In the genomic region with DNA sequence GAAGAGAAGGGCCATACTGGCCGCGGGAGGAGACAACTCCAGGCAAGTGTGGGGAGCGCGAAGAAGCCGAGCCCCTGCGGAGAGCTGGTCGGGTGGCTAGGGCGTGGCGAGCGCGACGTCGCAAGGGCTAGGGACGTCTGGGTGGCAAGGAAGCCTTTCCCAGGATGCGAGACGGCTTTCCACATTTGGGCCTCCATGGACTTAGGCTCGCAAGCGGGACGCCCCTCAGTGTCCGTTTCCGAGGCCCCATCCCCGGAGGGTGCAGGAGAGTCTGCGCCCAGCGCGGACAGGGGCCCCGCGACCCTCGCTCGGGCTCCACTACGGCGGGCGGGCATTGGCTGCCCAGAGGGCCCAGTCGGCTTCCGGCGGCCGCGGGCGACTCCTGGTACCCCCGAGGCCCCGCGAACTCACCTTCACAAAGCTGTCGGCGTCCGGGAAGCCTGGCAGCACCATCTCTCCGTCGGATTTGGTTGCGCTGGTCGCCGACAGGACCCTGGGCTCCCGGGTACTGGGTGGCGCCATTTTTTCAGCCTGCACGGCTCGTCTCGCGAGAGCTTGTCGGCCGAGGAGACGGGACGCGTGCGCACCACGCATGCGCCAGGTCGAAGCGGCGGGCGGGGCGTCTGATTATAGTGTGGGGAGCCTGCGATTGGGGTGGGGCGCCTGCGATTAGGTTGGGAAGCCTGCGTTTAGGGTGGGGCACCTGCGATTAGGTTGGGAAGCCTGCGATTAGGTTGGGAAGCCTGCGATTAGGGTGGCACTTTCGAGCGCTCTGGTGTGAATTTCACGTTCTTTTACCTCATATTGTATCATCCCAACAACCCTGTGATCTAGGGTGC, we compare ENCODE assay signal across 1 cellular context.
A peak's percentile ranks its signal among the peaks of the same experiment; 100 is the strongest.
TF ChIP-seq lines count a peak whose summit lies in the region.

A gene (minus strand): TSS at position 560 of the 839 bp plus-strand sequence. CDS start 38 bp downstream, at position 522.

TF ChIP-seq in K562, 482 proteins besides CTCF, POLR2A, EP300 and RAD21 (continued from another document and continues in another):
- TF ChIP-seq, protein P1, sequence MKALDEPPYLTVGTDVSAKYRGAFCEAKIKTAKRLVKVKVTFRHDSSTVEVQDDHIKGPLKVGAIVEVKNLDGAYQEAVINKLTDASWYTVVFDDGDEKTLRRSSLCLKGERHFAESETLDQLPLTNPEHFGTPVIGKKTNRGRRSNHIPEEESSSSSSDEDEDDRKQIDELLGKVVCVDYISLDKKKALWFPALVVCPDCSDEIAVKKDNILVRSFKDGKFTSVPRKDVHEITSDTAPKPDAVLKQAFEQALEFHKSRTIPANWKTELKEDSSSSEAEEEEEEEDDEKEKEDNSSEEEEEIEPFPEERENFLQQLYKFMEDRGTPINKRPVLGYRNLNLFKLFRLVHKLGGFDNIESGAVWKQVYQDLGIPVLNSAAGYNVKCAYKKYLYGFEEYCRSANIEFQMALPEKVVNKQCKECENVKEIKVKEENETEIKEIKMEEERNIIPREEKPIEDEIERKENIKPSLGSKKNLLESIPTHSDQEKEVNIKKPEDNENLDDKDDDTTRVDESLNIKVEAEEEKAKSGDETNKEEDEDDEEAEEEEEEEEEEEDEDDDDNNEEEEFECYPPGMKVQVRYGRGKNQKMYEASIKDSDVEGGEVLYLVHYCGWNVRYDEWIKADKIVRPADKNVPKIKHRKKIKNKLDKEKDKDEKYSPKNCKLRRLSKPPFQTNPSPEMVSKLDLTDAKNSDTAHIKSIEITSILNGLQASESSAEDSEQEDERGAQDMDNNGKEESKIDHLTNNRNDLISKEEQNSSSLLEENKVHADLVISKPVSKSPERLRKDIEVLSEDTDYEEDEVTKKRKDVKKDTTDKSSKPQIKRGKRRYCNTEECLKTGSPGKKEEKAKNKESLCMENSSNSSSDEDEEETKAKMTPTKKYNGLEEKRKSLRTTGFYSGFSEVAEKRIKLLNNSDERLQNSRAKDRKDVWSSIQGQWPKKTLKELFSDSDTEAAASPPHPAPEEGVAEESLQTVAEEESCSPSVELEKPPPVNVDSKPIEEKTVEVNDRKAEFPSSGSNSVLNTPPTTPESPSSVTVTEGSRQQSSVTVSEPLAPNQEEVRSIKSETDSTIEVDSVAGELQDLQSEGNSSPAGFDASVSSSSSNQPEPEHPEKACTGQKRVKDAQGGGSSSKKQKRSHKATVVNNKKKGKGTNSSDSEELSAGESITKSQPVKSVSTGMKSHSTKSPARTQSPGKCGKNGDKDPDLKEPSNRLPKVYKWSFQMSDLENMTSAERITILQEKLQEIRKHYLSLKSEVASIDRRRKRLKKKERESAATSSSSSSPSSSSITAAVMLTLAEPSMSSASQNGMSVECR (CRISPR knock-in tag; IDR thresholded peaks at IDR 0.05) = peak; percentile 89
- TF ChIP-seq HDGF (IDR thresholded peaks at IDR 0.05) (no peak), BMI1 (IDR thresholded peaks at IDR 0.05; ENCODE audit: low read length) (no peak), ETV1 (tag; conservative IDR thresholded peaks at IDR 0.05; ENCODE audit: low read depth) (no peak), PURB (CRISPR knock-in tag; IDR thresholded peaks at IDR 0.05; ENCODE audit: low read depth) (no peak), ZNF444 (CRISPR knock-in tag; IDR thresholded peaks at IDR 0.05) (no peak), ZNF133 (CRISPR knock-in tag; IDR thresholded peaks at IDR 0.05) (0 out of 2 replicates have a peak, but pooled peaks have one; percentile 47), ZBTB8A (IDR thresholded peaks at IDR 0.05; ENCODE audit: partially characterized antibody) (no peak), TBL1XR1 (IDR thresholded peaks at IDR 0.05; ENCODE audit: low read length in 2 of 2) (0 out of 4 replicates have a peak, but pooled peaks of 1 of the 2 experiments have one; percentile 11), ZNF695 (CRISPR knock-in tag; IDR thresholded peaks at IDR 0.05) (peak; percentile 64; the same call in 1 of the 2 replicates), NFYB (IDR thresholded peaks at IDR 0.05; ENCODE audit: extremely low read depth, insufficient read length) (no peak), ZBTB17 (CRISPR knock-in tag; IDR thresholded peaks at IDR 0.05) (peak; percentile 63; the same call in 1 of the 2 replicates), CEBPG (CRISPR knock-in tag; IDR thresholded peaks at IDR 0.05) (no peak; the same call in 1 of the 2 replicates), CEBPG (tag; conservative IDR thresholded peaks at IDR 0.05 in 1 of 2, IDR thresholded peaks at IDR 0.05 in 1 of 2) (no peak), HEY1 (CRISPR knock-in tag; IDR thresholded peaks at IDR 0.05; ENCODE audit: borderline replicate concordance) (no peak), POLR3A (IDR thresholded peaks at IDR 0.05; ENCODE audit: borderline replicate concordance, extremely low read depth, insufficient read depth, insufficient read length) (no peak), DPF2 (IDR thresholded peaks at IDR 0.05) (peak; percentile 52; the same call in 1 of the 2 replicates), ZNF175 (CRISPR knock-in tag; IDR thresholded peaks at IDR 0.05; ENCODE audit: low read depth) (no peak), TRIM28 (IDR thresholded peaks at IDR 0.05) (no peak), HNRNPK (IDR thresholded peaks at IDR 0.05; ENCODE audit: low read depth, low read length, poor library complexity, severe bottlenecking) (no peak), GABPB2 (CRISPR knock-in tag; conservative IDR thresholded peaks at IDR 0.05) (no peak), U2AF1 (optimal IDR thresholded peaks at IDR 0.05; ENCODE audit: low read depth, low read length) (peak; percentile 81), ATF7 (IDR thresholded peaks at IDR 0.05) (peak; percentile 48), HDAC1 (IDR thresholded peaks at IDR 0.05) (0 out of 4 replicates have a peak, but pooled peaks of 1 of the 2 experiments have one; percentile 78), PML (IDR thresholded peaks at IDR 0.05; ENCODE audit: low read length) (peak; percentile 58; the same call in 1 of the 2 replicates), GTF2E2 (tag; IDR thresholded peaks at IDR 0.05) (peak; percentile 76; the same call in 1 of the 2 replicates), ZBED1 (IDR thresholded peaks at IDR 0.05) (peak; percentile 87)
- TF ChIP-seq, protein P2, sequence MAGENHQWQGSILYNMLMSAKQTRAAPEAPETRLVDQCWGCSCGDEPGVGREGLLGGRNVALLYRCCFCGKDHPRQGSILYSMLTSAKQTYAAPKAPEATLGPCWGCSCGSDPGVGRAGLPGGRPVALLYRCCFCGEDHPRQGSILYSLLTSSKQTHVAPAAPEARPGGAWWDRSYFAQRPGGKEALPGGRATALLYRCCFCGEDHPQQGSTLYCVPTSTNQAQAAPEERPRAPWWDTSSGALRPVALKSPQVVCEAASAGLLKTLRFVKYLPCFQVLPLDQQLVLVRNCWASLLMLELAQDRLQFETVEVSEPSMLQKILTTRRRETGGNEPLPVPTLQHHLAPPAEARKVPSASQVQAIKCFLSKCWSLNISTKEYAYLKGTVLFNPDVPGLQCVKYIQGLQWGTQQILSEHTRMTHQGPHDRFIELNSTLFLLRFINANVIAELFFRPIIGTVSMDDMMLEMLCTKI (IDR thresholded peaks at IDR 0.05; ENCODE audit: partially characterized antibody) = no peak
- TF ChIP-seq, protein P3, sequence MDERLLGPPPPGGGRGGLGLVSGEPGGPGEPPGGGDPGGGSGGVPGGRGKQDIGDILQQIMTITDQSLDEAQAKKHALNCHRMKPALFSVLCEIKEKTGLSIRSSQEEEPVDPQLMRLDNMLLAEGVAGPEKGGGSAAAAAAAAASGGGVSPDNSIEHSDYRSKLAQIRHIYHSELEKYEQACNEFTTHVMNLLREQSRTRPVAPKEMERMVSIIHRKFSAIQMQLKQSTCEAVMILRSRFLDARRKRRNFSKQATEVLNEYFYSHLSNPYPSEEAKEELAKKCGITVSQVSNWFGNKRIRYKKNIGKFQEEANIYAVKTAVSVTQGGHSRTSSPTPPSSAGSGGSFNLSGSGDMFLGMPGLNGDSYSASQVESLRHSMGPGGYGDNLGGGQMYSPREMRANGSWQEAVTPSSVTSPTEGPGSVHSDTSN (CRISPR knock-in tag; IDR thresholded peaks at IDR 0.05; ENCODE audit: low read depth) = no peak; the same call in 1 of the 2 replicates
- TF ChIP-seq, protein P3 (tag; conservative IDR thresholded peaks at IDR 0.05; ENCODE audit: low read depth) = no peak
- TF ChIP-seq, protein P4, sequence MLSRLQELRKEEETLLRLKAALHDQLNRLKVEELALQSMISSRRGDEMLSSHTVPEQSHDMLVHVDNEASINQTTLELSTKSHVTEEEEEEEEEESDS (CRISPR knock-in tag; IDR thresholded peaks at IDR 0.05) = no peak
- TF ChIP-seq, protein P5, sequence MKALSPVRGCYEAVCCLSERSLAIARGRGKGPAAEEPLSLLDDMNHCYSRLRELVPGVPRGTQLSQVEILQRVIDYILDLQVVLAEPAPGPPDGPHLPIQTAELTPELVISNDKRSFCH (CRISPR knock-in tag; IDR thresholded peaks at IDR 0.05) = no peak
- TF ChIP-seq, protein P5 (tag; IDR thresholded peaks at IDR 0.05) = no peak
- TF ChIP-seq, protein P6, sequence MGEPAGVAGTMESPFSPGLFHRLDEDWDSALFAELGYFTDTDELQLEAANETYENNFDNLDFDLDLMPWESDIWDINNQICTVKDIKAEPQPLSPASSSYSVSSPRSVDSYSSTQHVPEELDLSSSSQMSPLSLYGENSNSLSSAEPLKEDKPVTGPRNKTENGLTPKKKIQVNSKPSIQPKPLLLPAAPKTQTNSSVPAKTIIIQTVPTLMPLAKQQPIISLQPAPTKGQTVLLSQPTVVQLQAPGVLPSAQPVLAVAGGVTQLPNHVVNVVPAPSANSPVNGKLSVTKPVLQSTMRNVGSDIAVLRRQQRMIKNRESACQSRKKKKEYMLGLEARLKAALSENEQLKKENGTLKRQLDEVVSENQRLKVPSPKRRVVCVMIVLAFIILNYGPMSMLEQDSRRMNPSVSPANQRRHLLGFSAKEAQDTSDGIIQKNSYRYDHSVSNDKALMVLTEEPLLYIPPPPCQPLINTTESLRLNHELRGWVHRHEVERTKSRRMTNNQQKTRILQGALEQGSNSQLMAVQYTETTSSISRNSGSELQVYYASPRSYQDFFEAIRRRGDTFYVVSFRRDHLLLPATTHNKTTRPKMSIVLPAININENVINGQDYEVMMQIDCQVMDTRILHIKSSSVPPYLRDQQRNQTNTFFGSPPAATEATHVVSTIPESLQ (CRISPR knock-in tag; IDR thresholded peaks at IDR 0.05) = 0 out of 2 replicates have a peak, but pooled peaks have one; percentile 85
- TF ChIP-seq, protein P7, sequence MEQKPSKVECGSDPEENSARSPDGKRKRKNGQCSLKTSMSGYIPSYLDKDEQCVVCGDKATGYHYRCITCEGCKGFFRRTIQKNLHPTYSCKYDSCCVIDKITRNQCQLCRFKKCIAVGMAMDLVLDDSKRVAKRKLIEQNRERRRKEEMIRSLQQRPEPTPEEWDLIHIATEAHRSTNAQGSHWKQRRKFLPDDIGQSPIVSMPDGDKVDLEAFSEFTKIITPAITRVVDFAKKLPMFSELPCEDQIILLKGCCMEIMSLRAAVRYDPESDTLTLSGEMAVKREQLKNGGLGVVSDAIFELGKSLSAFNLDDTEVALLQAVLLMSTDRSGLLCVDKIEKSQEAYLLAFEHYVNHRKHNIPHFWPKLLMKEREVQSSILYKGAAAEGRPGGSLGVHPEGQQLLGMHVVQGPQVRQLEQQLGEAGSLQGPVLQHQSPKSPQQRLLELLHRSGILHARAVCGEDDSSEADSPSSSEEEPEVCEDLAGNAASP (IDR thresholded peaks at IDR 0.05) = no peak
- TF ChIP-seq, protein P8, sequence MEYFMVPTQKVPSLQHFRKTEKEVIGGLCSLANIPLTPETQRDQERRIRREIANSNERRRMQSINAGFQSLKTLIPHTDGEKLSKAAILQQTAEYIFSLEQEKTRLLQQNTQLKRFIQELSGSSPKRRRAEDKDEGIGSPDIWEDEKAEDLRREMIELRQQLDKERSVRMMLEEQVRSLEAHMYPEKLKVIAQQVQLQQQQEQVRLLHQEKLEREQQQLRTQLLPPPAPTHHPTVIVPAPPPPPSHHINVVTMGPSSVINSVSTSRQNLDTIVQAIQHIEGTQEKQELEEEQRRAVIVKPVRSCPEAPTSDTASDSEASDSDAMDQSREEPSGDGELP (CRISPR knock-in tag; IDR thresholded peaks at IDR 0.05; ENCODE audit: borderline replicate concordance) = peak; percentile 74
- TF ChIP-seq, protein P9, sequence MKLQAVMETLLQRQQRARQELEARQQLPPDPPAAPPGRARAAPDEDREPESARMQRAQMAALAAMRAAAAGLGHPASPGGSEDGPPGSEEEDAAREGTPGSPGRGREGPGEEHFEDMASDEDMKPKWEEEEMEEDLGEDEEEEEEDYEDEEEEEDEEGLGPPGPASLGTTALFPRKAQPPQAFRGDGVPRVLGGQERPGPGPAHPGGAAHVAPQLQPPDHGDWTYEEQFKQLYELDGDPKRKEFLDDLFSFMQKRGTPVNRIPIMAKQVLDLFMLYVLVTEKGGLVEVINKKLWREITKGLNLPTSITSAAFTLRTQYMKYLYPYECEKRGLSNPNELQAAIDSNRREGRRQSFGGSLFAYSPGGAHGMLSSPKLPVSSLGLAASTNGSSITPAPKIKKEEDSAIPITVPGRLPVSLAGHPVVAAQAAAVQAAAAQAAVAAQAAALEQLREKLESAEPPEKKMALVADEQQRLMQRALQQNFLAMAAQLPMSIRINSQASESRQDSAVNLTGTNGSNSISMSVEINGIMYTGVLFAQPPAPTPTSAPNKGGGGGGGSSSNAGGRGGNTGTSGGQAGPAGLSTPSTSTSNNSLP (IDR thresholded peaks at IDR 0.05; ENCODE audit: borderline replicate concordance, low read depth, low read length) = peak; percentile 80; the same call in 1 of the 2 replicates
- TF ChIP-seq, protein P10, sequence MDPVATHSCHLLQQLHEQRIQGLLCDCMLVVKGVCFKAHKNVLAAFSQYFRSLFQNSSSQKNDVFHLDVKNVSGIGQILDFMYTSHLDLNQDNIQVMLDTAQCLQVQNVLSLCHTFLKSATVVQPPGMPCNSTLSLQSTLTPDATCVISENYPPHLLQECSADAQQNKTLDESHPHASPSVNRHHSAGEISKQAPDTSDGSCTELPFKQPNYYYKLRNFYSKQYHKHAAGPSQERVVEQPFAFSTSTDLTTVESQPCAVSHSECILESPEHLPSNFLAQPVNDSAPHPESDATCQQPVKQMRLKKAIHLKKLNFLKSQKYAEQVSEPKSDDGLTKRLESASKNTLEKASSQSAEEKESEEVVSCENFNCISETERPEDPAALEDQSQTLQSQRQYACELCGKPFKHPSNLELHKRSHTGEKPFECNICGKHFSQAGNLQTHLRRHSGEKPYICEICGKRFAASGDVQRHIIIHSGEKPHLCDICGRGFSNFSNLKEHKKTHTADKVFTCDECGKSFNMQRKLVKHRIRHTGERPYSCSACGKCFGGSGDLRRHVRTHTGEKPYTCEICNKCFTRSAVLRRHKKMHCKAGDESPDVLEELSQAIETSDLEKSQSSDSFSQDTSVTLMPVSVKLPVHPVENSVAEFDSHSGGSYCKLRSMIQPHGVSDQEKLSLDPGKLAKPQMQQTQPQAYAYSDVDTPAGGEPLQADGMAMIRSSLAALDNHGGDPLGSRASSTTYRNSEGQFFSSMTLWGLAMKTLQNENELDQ (CRISPR knock-in tag; IDR thresholded peaks at IDR 0.05; ENCODE audit: borderline replicate concordance) = no peak
